24 cellular contexts compared by ENCODE assay signal in the genomic region with DNA sequence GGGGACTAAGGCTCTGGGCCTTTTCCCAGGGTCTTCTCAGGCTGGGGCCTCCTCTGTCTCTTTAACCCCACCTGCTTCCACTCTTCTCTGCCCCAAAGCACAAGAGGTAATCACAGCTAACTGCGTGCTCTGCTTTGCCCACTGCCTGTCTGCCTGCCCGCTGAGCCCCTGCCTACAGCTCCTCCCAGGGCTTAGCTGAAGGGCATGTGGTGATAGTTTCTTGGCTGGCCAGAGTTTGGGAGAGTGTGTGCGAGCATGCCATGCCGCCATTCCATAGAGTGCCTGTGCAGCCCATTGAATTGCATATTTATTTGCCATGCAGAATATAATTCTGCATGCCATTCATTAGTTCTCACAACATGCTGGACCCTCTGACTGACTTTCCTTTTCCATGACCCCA. TPM values are rescaled to one million over a fixed set of nuclear protein-coding genes. Genes with fewer than 3 reads are reported as not detected.
DNase-seq lines count a peak whose midpoint lies in the region; TF ChIP-seq lines count a peak whose summit lies in the region.
"Had no signal": no experiment of that assay in that cellular context is flagged by ENCODE, and none has a peak within 500 bp of the region (broad histone marks: within the 10 kb centered on the region; RNA-seq: fewer than 3 reads in every experiment).

No MANE protein-coding gene starts in this region.

- no peak overlapping the region for H3K23ac ChIP-seq in neuronal stem cell (ENCODE audit: low read depth, low read length, poor library complexity)

- H3K4me3 Mint-ChIP-seq in brain: no peak overlapping the region
- H3K4me3 Mint-ChIP-seq: CD4-positive, alpha-beta memory T cell; IgD-negative memory B cell had no signal

- H4K91ac ChIP-seq in neuronal stem cell (ENCODE audit: low read depth, low read length, poor library complexity): no peak overlapping the region

- H2BK120ac ChIP-seq in neuronal stem cell (ENCODE audit: low read depth, low read length): no peak overlapping the region

- H2BK5ac ChIP-seq in neuronal stem cell (ENCODE audit: low read length): no peak overlapping the region

- no peak overlapping the region for H2AFZ ChIP-seq in neuronal stem cell (ENCODE audit: low read length)

- H3K27ac Mint-ChIP-seq in brain: peak overlapping the region in 3 of 5 experiments; percentile 33 to 55 (median 48)
- H3K27ac Mint-ChIP-seq: IgD-negative memory B cell had no signal

- POLR2A ChIA-PET in RWPE1 (lab: Yijun Ruan, JAX; ENCODE audit: low non-redundant PET): no interaction called here

- H2BK15ac ChIP-seq in neuronal stem cell (ENCODE audit: low read length): no peak overlapping the region

- H3K79me1 ChIP-seq in neuronal stem cell (ENCODE audit: low read depth, low read length): peaks cover 10% of the 10 kb centered on the region

- H3K27me3 ChIP-seq in left ventricle myocardium inferior (ENCODE audit: low read depth) (no peaks in the 10 kb centered on the region), neuronal stem cell (ENCODE audit: control insufficient read depth in 3 of 3, insufficient read depth in 3 of 3, low read depth in 1 of 3, low read length in 3 of 3) (no peaks in the 10 kb centered on the region)

- peaks cover 12% of the 10 kb centered on the region for H3K4me1 Mint-ChIP-seq in brain
- H3K4me1 Mint-ChIP-seq: IgD-negative memory B cell had no signal

- H3K36me3 ChIP-seq in left ventricle myocardium inferior: peaks cover 97% of the 10 kb centered on the region
- H3K36me3 ChIP-seq in neuronal stem cell (replicated peaks in 1 of 2; ENCODE audit: control insufficient read depth in 2 of 2, insufficient read depth in 2 of 2, low read length in 2 of 2): peaks cover 65 to 100% of the 10 kb centered on the region in 2 donors

- no peaks in the 10 kb centered on the region for H3K27me3 Mint-ChIP-seq in brain
- H3K27me3 Mint-ChIP-seq: CD4-positive, alpha-beta memory T cell had no signal

- no peak overlapping the region for H3K4me2 ChIP-seq in neuronal stem cell (ENCODE audit: insufficient read depth, low read length, poor library complexity, severe bottlenecking)
- H3K4me2 ChIP-seq: A549, KMS-11 had no signal

- H2BK12ac ChIP-seq in neuronal stem cell (ENCODE audit: low read length): no peak overlapping the region

- H3K9me3 ChIP-seq in left ventricle myocardium inferior (replicated peaks) (no peaks in the 10 kb centered on the region), neuronal stem cell (replicated peaks in 1 of 2; ENCODE audit: control insufficient read depth in 2 of 2, insufficient read depth in 1 of 2, low read depth in 1 of 2, low read length in 2 of 2) (no peaks in the 10 kb centered on the region)
- H3K9me3 ChIP-seq: A549, Caco-2 had no signal

- DNase-seq in RWPE1 (ENCODE audit: low spot score) (no peak), left ventricle myocardium inferior (no peak), neuronal stem cell (ENCODE audit: low spot score) (no peak), COLO829 (ENCODE audit: low spot score) (no peak), occipital lobe (lab: John Stamatoyannopoulos, UW) (no peak)
- no peak for DNase-seq in stimulated activated CD4-positive, alpha-beta T cell treated with anti-CD3 and anti-CD28 coated beads, Interleukin-4, amount 100 ng/mL, for 24 hours
- DNase-seq: AML-193; Caco-2; CD4-positive, alpha-beta memory T cell; GF-D8; H7; NCI-H1048; NCI-H2081 treated with DMSO at 0.1 percent for 48 hours; NCI-H2171; NCI-H226; NCI-H510A; PC-3; SHP77 treated with DMSO at 0.1 percent for 48 hours had no signal

- intact Hi-C loops in left ventricle myocardium inferior (cut with micrococcal nuclease): no loop called here

- no peak overlapping the region for H3K14ac ChIP-seq in neuronal stem cell (ENCODE audit: low read length)

- H3K18ac ChIP-seq in neuronal stem cell (ENCODE audit: low read length): no peak overlapping the region

- no peaks in the 10 kb centered on the region for H3K9me3 Mint-ChIP-seq in brain
- H3K9me3 Mint-ChIP-seq: CD4-positive, alpha-beta memory T cell; IgD-negative memory B cell had no signal

- H3K4me1 ChIP-seq in left ventricle myocardium inferior: peaks cover 92% of the 10 kb centered on the region
- H3K4me1 ChIP-seq in neuronal stem cell (ENCODE audit: control insufficient read depth in 2 of 2, insufficient read depth in 1 of 2, low read depth in 1 of 2, low read length in 2 of 2): peaks cover 0 to 11% of the 10 kb centered on the region in 2 donors
- H3K4me1 ChIP-seq: Caco-2 had no signal

- peak overlapping the region; percentile 46 for H3K9ac ChIP-seq in neuronal stem cell (ENCODE audit: low read depth, low read length, poor library complexity)
- H3K9ac ChIP-seq: KMS-11 had no signal

- H3K27ac ChIP-seq in RWPE1 (peak overlapping the region; percentile 71), left ventricle myocardium inferior (replicated peaks) (peak overlapping the region; percentile 64), neuronal stem cell (replicated peaks; ENCODE audit: low read length) (no peak overlapping the region)
- H3K27ac ChIP-seq: A549, HL-60, KMS-11 had no signal

- no peak for TF ChIP-seq CTCF in RWPE1 (conservative IDR thresholded peaks at IDR 0.05; ENCODE audit: low read depth)
- no peak for TF ChIP-seq CTCF in brain (conservative IDR thresholded peaks at IDR 0.05)
- no peak for TF ChIP-seq CTCF in left ventricle myocardium inferior (IDR thresholded peaks at IDR 0.05; ENCODE audit: borderline replicate concordance)

- peaks cover 50% of the 10 kb centered on the region for H3K36me3 Mint-ChIP-seq in brain
- H3K36me3 Mint-ChIP-seq: CD4-positive, alpha-beta memory T cell; IgD-negative memory B cell had no signal

- H3K4me3 ChIP-seq in left ventricle myocardium inferior (no peak overlapping the region), neuronal stem cell (ENCODE audit: low read length in 2 of 2) (no peak overlapping the region)
- H3K4me3 ChIP-seq: A549 had no signal

- H4K8ac ChIP-seq in neuronal stem cell (ENCODE audit: low read depth, low read length): no peak overlapping the region

- no peak overlapping the region for H3K4ac ChIP-seq in neuronal stem cell (ENCODE audit: low read length)

- WGBS in neuronal stem cell (ENCODE audit: extremely low coverage in 2 of 2, insufficient read length in 2 of 2, insufficient replicate concordance in 1 of 2), 2 donors: no CpG with 5 or more reads among the region's 4 CpGs

- CTCF ChIA-PET in RWPE1 (lab: Yijun Ruan, JAX): interaction anchor here (0.5 to 2.2 kb wide), 9 partner anchors 8 to 341 kb away, joined by 3 to 25 read pairs (median 3); a partner anchor contains a TSS

- no peak overlapping the region for H2AK5ac ChIP-seq in neuronal stem cell (ENCODE audit: low read depth, low read length)

RNA-seq across cellular contexts. Expression of a gene that starts 32.5 kb away (rescaled TPM):
- 85.1 TPM for polyA plus RNA-seq in brain (ENCODE audit: insufficient read depth, low read depth, low replicate concordance)
- total RNA-seq in left ventricle myocardium inferior: 102 TPM
- polyA plus RNA-seq in neuronal stem cell (2013, experiment 1 of 2): 68.9 TPM
- 69.2 TPM for polyA plus RNA-seq in neuronal stem cell (2013, experiment 2 of 2)
- 65.8 TPM for total RNA-seq in occipital lobe
- polyA plus RNA-seq: IgD-negative memory B cell had no signal

RNA-seq across cellular contexts. Expression of a gene that starts 39.6 kb away (rescaled TPM):
- not detected for polyA plus RNA-seq in brain (ENCODE audit: insufficient read depth, low read depth, low replicate concordance)
- total RNA-seq in left ventricle myocardium inferior (not detected), occipital lobe (not detected)
- not detected for polyA plus RNA-seq in neuronal stem cell (2013, experiment 1 of 2)
- not detected for polyA plus RNA-seq in neuronal stem cell (2013, experiment 2 of 2)
- total RNA-seq: Caco-2; CD4-positive, alpha-beta memory T cell; H7; PC-3; RPMI7951 had no signal
- polyA plus RNA-seq: CD4-positive, alpha-beta memory T cell; IgD-negative memory B cell had no signal
